In genomic region chr1:201989354-201990128, GRCh38 we compare ENCODE assay signal across 22 cellular contexts. TPM values are rescaled to one million over a fixed set of nuclear protein-coding genes. Genes with fewer than 3 reads are reported as not detected.
DNase-seq lines count a peak whose midpoint lies in the region; ATAC-seq and TF ChIP-seq lines count a peak whose summit lies in the region.
"Had no signal": no experiment of that assay in that cellular context is flagged by ENCODE, and none has a peak within 500 bp of the region (broad histone marks: within the 10 kb centered on the region; RNA-seq: fewer than 3 reads in every experiment).

No MANE protein-coding gene starts in this region.

- DNase-seq in endothelial cell (ENCODE audit: low spot score), result no peak
- peak; percentile 27 for DNase-seq in sigmoid colon
- DNase-seq in NCI-H1930 (lab: John Stamatoyannopoulos, UW), result no peak
- no peak for DNase-seq in MV-4-11 (lab: John Stamatoyannopoulos, UW)
- DNase-seq: BE2C; CD4-positive, alpha-beta T cell; COR-L47; DMS79; Karpas-422; NCI-H1048; NCI-H1417 treated with DMSO at 0.1 percent for 48 hours; NCI-H187 treated with DMSO at 0.1 percent for 48 hours; NCI-H2227 treated with DMSO at 0.1 percent for 48 hours; NCI-H510A treated with DMSO at 0.1 percent for 48 hours; NCI-H774; NK-92 treated with Interleukin-12 subunit alpha and Interleukin-12 subunit beta, amount 100 ng/mL, for 24 hours; SJCRH30 had no signal

- no peak overlapping the region for H3K27ac ChIP-seq in HEK293 (ENCODE audit: extremely low read depth, low read depth, low read length)
- peak overlapping the region; percentile 53 for H3K27ac ChIP-seq in VCaP
- H3K27ac ChIP-seq in sigmoid colon, result no peak overlapping the region
- H3K27ac ChIP-seq: SJCRH30 had no signal

- intact Hi-C loops in sigmoid colon (cut with DNase I), result loop anchor here (10.0 kb wide), 1 partner anchor 285 kb away; no protein-coding TSS in a partner anchor

- no peaks in the 10 kb centered on the region for H3K27me3 ChIP-seq in sigmoid colon
- H3K27me3 ChIP-seq: BE2C, SJCRH30 had no signal

- H3K27me3 Mint-ChIP-seq in endothelial cell (ENCODE audit: unreplicated experiment), result peaks cover 6% of the 10 kb centered on the region
- H3K27me3 Mint-ChIP-seq: CD4-positive, alpha-beta T cell; IgD-negative memory B cell had no signal

- POLR2A ChIA-PET in HEK293 (lab: Yijun Ruan, JAX), result no interaction called here

- WGBS in sigmoid colon, 2 donors, result 95 to 97% methylated on average over 10 of the region's 10 CpGs

- H3K9me3 Mint-ChIP-seq in endothelial cell (ENCODE audit: unreplicated experiment), result no peaks in the 10 kb centered on the region
- H3K9me3 Mint-ChIP-seq: CD4-positive, alpha-beta T cell; IgD-negative memory B cell had no signal

- ATAC-seq in GM21825 (IDR thresholded peaks at IDR 0.05; ENCODE audit: unreplicated experiment), result no peak

- H3K9me3 ChIP-seq in HEK293 (ENCODE audit: control insufficient read depth, insufficient read depth, low read depth, low read length), result no peaks in the 10 kb centered on the region
- H3K9me3 ChIP-seq in sigmoid colon, result no peaks in the 10 kb centered on the region
- H3K9me3 ChIP-seq: BE2C, SJCRH30 had no signal

- no peak for TF ChIP-seq POLR2A in sigmoid colon (IDR thresholded peaks at IDR 0.05)

- TF ChIP-seq CTCF in HEK293 (tag by site-specific recombination; IDR thresholded peaks at IDR 0.05) (no peak), VCaP (conservative IDR thresholded peaks at IDR 0.05) (no peak), endothelial cell (IDR thresholded peaks at IDR 0.05; ENCODE audit: unreplicated experiment) (no peak), sigmoid colon (IDR thresholded peaks at IDR 0.05) (no peak)

- peak overlapping the region; percentile 11 for H3K4me3 Mint-ChIP-seq in endothelial cell (ENCODE audit: unreplicated experiment)
- H3K4me3 Mint-ChIP-seq: CD4-positive, alpha-beta T cell; IgD-negative memory B cell had no signal

- H3K4me3 ChIP-seq in HEK293 (ENCODE audit: low read depth, low read length) (no peak overlapping the region), sigmoid colon (no peak overlapping the region)
- H3K4me3 ChIP-seq: SJCRH30 had no signal

- CTCF ChIA-PET in HEK293 (lab: Yijun Ruan, JAX), result interaction anchor here (0.7 to 2.3 kb wide), 4 partner anchors 9 to 130 kb away, joined by 3 to 8 read pairs (median 3); partner anchors contain the start of gene ELF3

- no peak overlapping the region for H3K27ac Mint-ChIP-seq in endothelial cell (ENCODE audit: unreplicated experiment)
- H3K27ac Mint-ChIP-seq: CD4-positive, alpha-beta T cell had no signal

- peaks cover 11% of the 10 kb centered on the region for H3K4me1 Mint-ChIP-seq in endothelial cell (ENCODE audit: unreplicated experiment)

- no peak for TF ChIP-seq EP300 in sigmoid colon (IDR thresholded peaks at IDR 0.05)

- H3K36me3 ChIP-seq in HEK293 (ENCODE audit: control insufficient read depth in 2 of 2, insufficient read depth in 1 of 2, low read length in 2 of 2) (peaks cover 25 to 60% of the 10 kb centered on the region in 2 experiments), sigmoid colon (peaks cover 15 to 62% (median 40%) of the 10 kb centered on the region in 4 donors)

- peaks cover 36% of the 10 kb centered on the region for H3K36me3 Mint-ChIP-seq in endothelial cell (ENCODE audit: low read depth, unreplicated experiment)

- H3K4me1 ChIP-seq in HEK293 (ENCODE audit: control insufficient read depth, insufficient read depth, low read length) (no peaks in the 10 kb centered on the region), sigmoid colon (no peaks in the 10 kb centered on the region)
- H3K4me1 ChIP-seq: BE2C, SJCRH30 had no signal

TF ChIP-seq in HEK293, 187 proteins besides CTCF, POLR2A, EP300 and RAD21:
- TF ChIP-seq ZNF571 (tag by site-specific recombination; IDR thresholded peaks at IDR 0.05), result no peak
- TF ChIP-seq ZNF121 (tag by site-specific recombination; IDR thresholded peaks at IDR 0.05), result peak; percentile 74
TF ChIP-seq in HEK293: peak in this region for 1.

RNA-seq across cellular contexts. Expression of gene RNPEP, which starts 7.1 kb away (rescaled TPM):
- 70.1 TPM for total RNA-seq in endothelial cell (ENCODE audit: unreplicated experiment)
- 10 to 100 TPM; 23.9 to 38.5 (median 32.0) TPM for total RNA-seq in sigmoid colon
- polyA plus RNA-seq in sigmoid colon, result 10 to 100 TPM; 59.1 to 86.5 (median 81.7) TPM

RNA-seq across cellular contexts. Expression of gene ELF3, which starts 20.8 kb away (rescaled TPM):
- total RNA-seq in endothelial cell (ENCODE audit: unreplicated experiment), result 0.56 TPM
- total RNA-seq in sigmoid colon, result 1 to 10 TPM in 1 of 4 donors, under 1 TPM in 3; 0.16 to 1.8 (median 0.41) TPM
- polyA plus RNA-seq in sigmoid colon, result 100 to 1,000 TPM; 560 to 665 (median 569) TPM
- polyA plus RNA-seq: IgD-negative memory B cell had no signal

RNA-seq across cellular contexts. Expression of gene TIMM17A, which starts 34.2 kb away (rescaled TPM):
- total RNA-seq in endothelial cell (ENCODE audit: unreplicated experiment) (45.7 TPM), sigmoid colon (10 to 100 TPM; 23.3 to 56.7 (median 38.4) TPM)
- polyA plus RNA-seq in sigmoid colon, result 10 to 100 TPM; 48.6 to 71.4 (median 57.7) TPM

RNA-seq across cellular contexts. Expression of gene LMOD1, which starts 43.2 kb away (rescaled TPM):
- total RNA-seq in endothelial cell (ENCODE audit: unreplicated experiment) (not detected), sigmoid colon (1,000 to 10,000 TPM in 1 of 4 donors, 100 to 1,000 TPM in 3; 633 to 1,011 (median 785) TPM)
- 10 to 100 TPM in 2 of 3 donors, 1 to 10 TPM in 1; 4.9 to 75.0 (median 15.6) TPM for polyA plus RNA-seq in sigmoid colon
- total RNA-seq: A673; CD4-positive, alpha-beta T cell; SJCRH30 had no signal
- polyA plus RNA-seq: IgD-negative memory B cell had no signal
